In the genomic region with DNA sequence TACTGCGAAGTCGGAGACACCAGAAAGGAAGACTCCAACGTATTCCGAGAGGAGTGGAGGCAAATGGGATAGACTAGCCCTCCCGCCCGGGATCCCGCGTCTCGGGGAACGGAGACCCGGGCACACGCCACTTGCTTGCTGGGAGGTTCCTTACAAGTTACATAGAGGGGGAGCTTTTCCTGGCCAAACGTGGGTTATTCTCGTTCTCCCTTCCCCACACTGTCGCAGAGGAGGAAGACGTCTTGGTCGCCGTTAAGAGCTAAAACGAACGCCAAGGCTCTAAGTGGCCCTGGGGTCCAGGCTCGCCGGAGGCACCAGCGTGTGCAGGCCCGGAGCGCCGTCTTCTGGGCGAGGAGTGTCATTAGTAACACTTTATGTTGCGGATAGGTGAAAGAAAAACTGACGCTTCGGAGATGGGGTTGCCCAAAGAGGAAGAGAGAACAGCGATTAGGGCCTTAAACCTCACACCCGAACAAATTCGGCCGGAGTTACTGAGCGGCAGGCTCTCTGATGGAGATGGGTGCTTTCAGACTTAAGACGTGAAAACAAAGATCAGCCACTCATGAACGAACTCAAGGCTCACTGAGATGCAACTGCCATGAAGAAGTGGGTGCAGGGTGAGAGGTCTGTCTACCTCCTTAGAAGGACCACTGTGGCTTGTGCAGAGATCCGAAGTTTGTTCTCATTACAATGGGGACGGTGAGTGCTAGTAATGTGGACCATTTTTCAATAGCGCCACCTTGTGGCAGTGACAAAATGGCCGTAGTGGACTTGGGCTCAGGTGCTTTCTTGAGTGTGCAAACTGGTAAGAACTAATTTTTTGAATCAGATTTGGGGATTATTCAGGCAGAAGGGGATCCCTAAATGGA, we compare ENCODE assay signal across 8 cellular contexts. TPM values are rescaled to one million over a fixed set of nuclear protein-coding genes. Genes with fewer than 3 reads are reported as not detected.
DNase-seq lines count a peak whose midpoint lies in the region; ATAC-seq and TF ChIP-seq lines count a peak whose summit lies in the region.

No MANE protein-coding gene starts in this region.

- intact Hi-C loops in Calu3 (cut with micrococcal nuclease; ENCODE audit: unreplicated experiment) = loop anchor here (1.0 to 2.0 kb wide), 6 partner anchors 31 to 330 kb away; a partner anchor contains a TSS

- no TSS peak for BruUV-seq in Calu3 (replicated peaks; lab: Mats Ljungman, UMichigan)

- H3K4me3 Mint-ChIP-seq in Calu3 (ENCODE audit: low read depth, unreplicated experiment) = peak overlapping the region; percentile 90

- H3K36me3 Mint-ChIP-seq in Calu3 (ENCODE audit: insufficient read depth, unreplicated experiment) = peaks cover 18% of the 10 kb centered on the region

- ATAC-seq in GM21381 (IDR thresholded peaks at IDR 0.05; ENCODE audit: unreplicated experiment) (peak; percentile 87), esophagus mucosa (peak; percentile 79)

- peak overlapping the region; percentile 62 for H3K27ac Mint-ChIP-seq in Calu3 (ENCODE audit: unreplicated experiment)

- H3K9me2 ChIP-seq in OCI-LY1 (ENCODE audit: low read depth, low read length) = no peaks in the 10 kb centered on the region

- H3K4me2 ChIP-seq in OCI-LY1 (ENCODE audit: low read length) = no peak overlapping the region

- no peaks in the 10 kb centered on the region for H4K20me1 ChIP-seq in OCI-LY1 (ENCODE audit: insufficient read depth, low read length)

- H3K27ac ChIP-seq in OCI-LY1 (ENCODE audit: low read depth, low read length, poor library complexity, severe bottlenecking) = no peak overlapping the region

- peaks cover 8% of the 10 kb centered on the region for H3K4me1 Mint-ChIP-seq in Calu3 (ENCODE audit: low read depth, unreplicated experiment)

- H2AFZ ChIP-seq in OCI-LY1 (ENCODE audit: low read length) = no peak overlapping the region

- H3K27me3 ChIP-seq in OCI-LY1 (ENCODE audit: insufficient read depth, low read length) = no peaks in the 10 kb centered on the region
- peaks cover 21% of the 10 kb centered on the region for H3K27me3 ChIP-seq in mucosa of stomach (ENCODE audit: control insufficient read depth, insufficient read depth, low read length)

- CTCF ChIA-PET in Calu3 (lab: Charles Lee) = interaction anchor here (0.6 to 3.0 kb wide), 17 partner anchors 32 to 495 kb away, joined by 3 to 58 read pairs (median 4); a partner anchor contains a TSS

- DNase-seq in Calu3 (peak; percentile 88), HUDEP-2 (lab: John Stamatoyannopoulos, UW; ENCODE audit: unreplicated experiment in 76 of 76) (peak in 74 of 76 experiments; percentile 26 to 95 (median 82)), activated T-cell treated with anti-CD3 and anti-CD28 coated beads for 24 hours (ENCODE audit: low read depth) (peak; percentile 74)
- peak; percentile 57 to 78 for DNase-seq in stimulated activated CD8-positive, alpha-beta memory T cell treated with anti-CD3 and anti-CD28 coated beads, Interleukin-4, amount 100 ng/mL, for 4 hours (ENCODE audit: low read depth in 2 of 2, low spot score in 1 of 2)

- no peaks in the 10 kb centered on the region for H3K9me3 Mint-ChIP-seq in Calu3 (ENCODE audit: low read depth, unreplicated experiment)

- no peak overlapping the region for H3K4me3 ChIP-seq in OCI-LY1 (ENCODE audit: low read depth, low read length, poor library complexity, severe bottlenecking)
- H3K4me3 ChIP-seq in mucosa of stomach (ENCODE audit: low read length) = peak overlapping the region; percentile 46

- TF ChIP-seq CTCF in Calu3 (IDR thresholded peaks at IDR 0.05; ENCODE audit: unreplicated experiment) = peak; percentile 92
- TF ChIP-seq CTCF in OCI-LY1 (IDR thresholded peaks at IDR 0.05; ENCODE audit: low read length) = peak; percentile 94

- peaks cover 4% of the 10 kb centered on the region for H3K27me3 Mint-ChIP-seq in Calu3 (ENCODE audit: unreplicated experiment)

- H3K9me3 ChIP-seq in OCI-LY1 (ENCODE audit: low read length) (no peaks in the 10 kb centered on the region), mucosa of stomach (ENCODE audit: control insufficient read depth, low read length) (no peaks in the 10 kb centered on the region)

- no peaks in the 10 kb centered on the region for H3K79me2 ChIP-seq in OCI-LY1 (ENCODE audit: insufficient read depth, low read length)

- no peaks in the 10 kb centered on the region for H3K36me3 ChIP-seq in OCI-LY1 (ENCODE audit: insufficient read depth, low read length)
- H3K36me3 ChIP-seq in mucosa of stomach (ENCODE audit: control insufficient read depth, insufficient read depth, low read length) = no peaks in the 10 kb centered on the region

- no peaks in the 10 kb centered on the region for H3F3A ChIP-seq in OCI-LY1 (ENCODE audit: insufficient read depth, low read length)

- H3K4me1 ChIP-seq in OCI-LY1 (ENCODE audit: insufficient read depth, low read length, severe bottlenecking) (no peaks in the 10 kb centered on the region), mucosa of stomach (ENCODE audit: control insufficient read depth, insufficient read depth, low read length) (peaks cover 6% of the 10 kb centered on the region)

- no peak overlapping the region for H3K9ac ChIP-seq in OCI-LY1 (ENCODE audit: low read length)
- peak overlapping the region; percentile 25 for H3K9ac ChIP-seq in mucosa of stomach (ENCODE audit: low read length)

RNA-seq across cellular contexts. Expression of a gene that starts 11.7 kb away (rescaled TPM):
- total RNA-seq in Calu3 (2022) (1.4 and 2.2 TPM in 2 replicates), esophagus mucosa (1.1 TPM)

RNA-seq across cellular contexts. Expression of a gene that starts 28.2 kb away (rescaled TPM):
- total RNA-seq in Calu3 (2022) = not detected in 2 replicates
- total RNA-seq in esophagus mucosa = not detected
